8 cellular contexts compared by ENCODE assay signal in genomic region chr12:56189336-56189917, GRCh38. TPM values are rescaled to one million over a fixed set of nuclear protein-coding genes. Genes with fewer than 3 reads are reported as not detected.
DNase-seq lines count a peak whose midpoint lies in the region; ATAC-seq, FAIRE-seq and TF ChIP-seq lines count a peak whose summit lies in the region.

Gene SMARCC2 (minus strand): TSS chr12:56189483. CDS start chr12:56189461, 22 bp downstream.

- ATAC-seq in HG02678 (IDR thresholded peaks at IDR 0.05; ENCODE audit: unreplicated experiment) = peak; percentile 79
- peak; percentile 89 to 90 for ATAC-seq in right cardiac atrium

- intact Hi-C loops in right cardiac atrium (cut with DNase I) = loop anchor here (2.0 to 10.0 kb wide), 3 partner anchors 65 to 71 kb away; partner anchors contain the start of genes ZC3H10 (in 2 of the 4) and ESYT1 (in 1 of the 4)

- no peaks in the 10 kb centered on the region for H3K9me3 ChIP-seq in right cardiac atrium (ENCODE audit: control insufficient read depth, low read length)

- peak; percentile 91 for DNase-seq in GM12865 (ENCODE audit: low read depth)
- DNase-seq in NCI-H146 treated with DMSO at 0.1 percent for 48 hours (lab: John Stamatoyannopoulos, UW; ENCODE audit: unreplicated experiment) = peak; percentile 70
- peak; percentile 76 to 88 (median 82) for DNase-seq in T-helper 2 cell
- peak; percentile 92 to 96 (median 95) for DNase-seq in right cardiac atrium
- DNase-seq in pulmonary artery endothelial cell (ENCODE audit: low read depth, low spot score) = peak; percentile 60
- DNase-seq in urothelium cell line (ENCODE audit: low spot score) = peak; percentile 95

- under 1% methylated on average over 70 of the region's 71 CpGs for WGBS in right cardiac atrium

- H3K27ac ChIP-seq in angular gyrus (ENCODE audit: low read depth, low read length) (peak within 1 kb of the TSS; percentile 66), right cardiac atrium (ENCODE audit: low read length) (peak within 1 kb of the TSS; percentile 97)

- H3K4me3 ChIP-seq in GM12865 (ENCODE audit: low read depth, low read length) = peak within 1 kb of the TSS; percentile 73
- peak within 1 kb of the TSS; percentile 100 for H3K4me3 ChIP-seq in right cardiac atrium (ENCODE audit: low read length)

- peak; percentile 83 for TF ChIP-seq CTCF in GM12865 (IDR thresholded peaks at IDR 0.05; ENCODE audit: insufficient read depth, low read depth, low read length, missing control alignments)

- FAIRE-seq in urothelium cell line (lab: Jason Lieb, UNC) = no peak

- H3K27me3 ChIP-seq in right cardiac atrium (ENCODE audit: control insufficient read depth, insufficient read depth) = no peaks in the 10 kb centered on the region

- H3K4me1 ChIP-seq in right cardiac atrium (ENCODE audit: control insufficient read depth, insufficient read depth, low read length) = peaks cover 9% of the 10 kb centered on the region

RNA-seq across cellular contexts. Expression of gene SMARCC2, which starts in this region (rescaled TPM):
- 10 to 100 TPM; 63.2 to 94.6 (median 72.2) TPM for total RNA-seq in right cardiac atrium
- polyA plus RNA-seq in right cardiac atrium = 28.6 TPM
- total RNA-seq in pulmonary artery endothelial cell = 53.2 and 70.9 TPM in 2 replicates

Comparison
In these comparisons a context has a peak if more than half of its experiments do, and no peak if none do; other contexts are left out.
1. Peak in every context shown above with its lines: DNase-seq, ATAC-seq, H3K4me3 ChIP-seq and H3K27ac ChIP-seq.